1 cellular context compared by ENCODE assay signal in genomic region chr9:34328500-34328982, GRCh38.
TF ChIP-seq lines count a peak whose summit lies in the region.

No MANE protein-coding gene starts in this region.

TF ChIP-seq in HepG2, 621 proteins besides CTCF, POLR2A, EP300 and RAD21:
- TF ChIP-seq ZNF784 (CRISPR knock-in tag; IDR thresholded peaks at IDR 0.05; ENCODE audit: borderline replicate concordance) (0 out of 2 replicates have a peak, but pooled peaks have one; percentile 1), GATA4 (IDR thresholded peaks at IDR 0.05; ENCODE audit: borderline replicate concordance, low read depth) (no peak), PHF20 (CRISPR knock-in tag; IDR thresholded peaks at IDR 0.05) (0 out of 2 replicates have a peak, but pooled peaks have one; percentile 19), ETV6 (CRISPR knock-in tag; conservative IDR thresholded peaks at IDR 0.05) (0 out of 2 replicates have a peak, but pooled peaks have one; percentile 21), NR2F6 (IDR thresholded peaks at IDR 0.05) (no peak), NR2F6 (CRISPR knock-in tag; IDR thresholded peaks at IDR 0.05) (no peak), DMAP1 (CRISPR knock-in tag; IDR thresholded peaks at IDR 0.05) (0 out of 2 replicates have a peak, but pooled peaks have one; percentile 17), ZNF121 (CRISPR knock-in tag; IDR thresholded peaks at IDR 0.05) (no peak), KDM5B (CRISPR knock-in tag; IDR thresholded peaks at IDR 0.05; ENCODE audit: borderline replicate concordance) (no peak), KMT2A (CRISPR knock-in tag; IDR thresholded peaks at IDR 0.05) (no peak), FOXA1 (IDR thresholded peaks at IDR 0.05) (no peak), FOXA1 (CRISPR knock-in tag; IDR thresholded peaks at IDR 0.05) (0 out of 2 replicates have a peak, but pooled peaks have one; percentile 7), ELF1 (CRISPR knock-in tag; IDR thresholded peaks at IDR 0.05) (peak; percentile 58), FOXK2 (IDR thresholded peaks at IDR 0.05) (peak; percentile 72), ZFP90 (CRISPR knock-in tag; IDR thresholded peaks at IDR 0.05; ENCODE audit: borderline replicate concordance) (no peak), ZNF790 (CRISPR knock-in tag; IDR thresholded peaks at IDR 0.05; ENCODE audit: borderline replicate concordance) (0 out of 2 replicates have a peak, but pooled peaks have one; percentile 17), ZNF33B (CRISPR knock-in tag; IDR thresholded peaks at IDR 0.05) (0 out of 2 replicates have a peak, but pooled peaks have one; percentile 30), HNF1A (IDR thresholded peaks at IDR 0.05; ENCODE audit: low read depth) (no peak), HNF1A (CRISPR knock-in tag; IDR thresholded peaks at IDR 0.05; ENCODE audit: borderline replicate concordance) (0 out of 2 replicates have a peak, but pooled peaks have one; percentile 3), ZNF317 (CRISPR knock-in tag; IDR thresholded peaks at IDR 0.05) (no peak), ZNF503 (CRISPR knock-in tag; IDR thresholded peaks at IDR 0.05) (0 out of 2 replicates have a peak, but pooled peaks have one; percentile 10), ZNF3 (CRISPR knock-in tag; IDR thresholded peaks at IDR 0.05) (no peak), ZNF496 (CRISPR knock-in tag; IDR thresholded peaks at IDR 0.05; ENCODE audit: insufficient replicate concordance) (no peak), GABPA (IDR thresholded peaks at IDR 0.05; ENCODE audit: low read depth, low read length) (no peak), GABPA (CRISPR knock-in tag; IDR thresholded peaks at IDR 0.05; ENCODE audit: low read depth) (peak; percentile 68), ZNF24 (IDR thresholded peaks at IDR 0.05) (no peak), IRF2 (CRISPR knock-in tag; IDR thresholded peaks at IDR 0.05) (0 out of 2 replicates have a peak, but pooled peaks have one; percentile 5), FOXA3 (CRISPR knock-in tag; IDR thresholded peaks at IDR 0.05) (peak; percentile 43; the same call in 1 of the 2 replicates), ZNF547 (CRISPR knock-in tag; IDR thresholded peaks at IDR 0.05) (0 out of 2 replicates have a peak, but pooled peaks have one; percentile 43), ZNF556 (CRISPR knock-in tag; IDR thresholded peaks at IDR 0.05; ENCODE audit: borderline replicate concordance) (0 out of 2 replicates have a peak, but pooled peaks have one; percentile 2), ZNF709 (CRISPR knock-in tag; IDR thresholded peaks at IDR 0.05) (0 out of 2 replicates have a peak, but pooled peaks have one; percentile 37), ZNF441 (CRISPR knock-in tag; IDR thresholded peaks at IDR 0.05; ENCODE audit: borderline replicate concordance) (0 out of 2 replicates have a peak, but pooled peaks have one; percentile 44), NRL (CRISPR knock-in tag; IDR thresholded peaks at IDR 0.05; ENCODE audit: borderline replicate concordance) (no peak)
